Comparison of ENCODE assay signal across 36 cellular contexts in genomic region chr20:18909254-18909653, GRCh38.
"Had no signal": no experiment of that assay in that cellular context is flagged by ENCODE, and none has a peak within 500 bp of the region (broad histone marks: within the 10 kb centered on the region; RNA-seq: fewer than 3 reads in every experiment).

No MANE protein-coding gene starts in this region.

- H3K27ac Mint-ChIP-seq: activated CD4-positive, alpha-beta memory T cell treated with anti-CD3 and anti-CD28 coated beads, Interleukin-2, amount 10 ng/mL, durations not matched to agents 7 days and 5 days; activated CD4-positive, alpha-beta T cell treated with anti-CD3 and anti-CD28 coated beads for 36 hours; activated CD4-positive, alpha-beta T cell treated with anti-CD3 and anti-CD28 coated beads, Interleukin-2, amount 10 ng/mL, durations not matched to agents 7 days and 5 days; activated CD8-positive, alpha-beta memory T cell treated with anti-CD3 and anti-CD28 coated beads, Interleukin-2, amount 10 ng/mL, durations not matched to agents 7 days and 5 days; activated CD8-positive, alpha-beta T cell treated with anti-CD3 and anti-CD28 coated beads, Interleukin-2, amount 10 ng/mL, durations not matched to agents 7 days and 5 days; activated naive CD4-positive, alpha-beta T cell treated with anti-CD3 and anti-CD28 coated beads, Interleukin-2, amount 10 ng/mL, durations not matched to agents 7 days and 5 days; activated naive CD4-positive, alpha-beta T cell treated with anti-CD3 and anti-CD28 coated beads, Interleukin-2, amount 50 U/mL, for 24 hours; activated naive CD8-positive, alpha-beta T cell; activated naive CD8-positive, alpha-beta T cell treated with anti-CD3 and anti-CD28 coated beads, Interleukin-2, amount 10 ng/mL, durations not matched to agents 7 days and 5 days; activated naive CD8-positive, alpha-beta T cell treated with anti-CD3 and anti-CD28 coated beads, Interleukin-2, amount 50 U/mL, for 24 hours; activated T-cell treated with anti-CD3 and anti-CD28 coated beads, Interleukin-2, amount 50 U/mL, for 24 hours; activated T-helper 2 cell treated with anti-CD3 and anti-CD28 coated beads, Interferon-gamma antibody, Interleukin-2, Interleukin-4, amounts not matched to agents 10 μg/mL and 5 μg/mL and 100 μg/mL, durations not matched to agents 14 hours and 24 hours and 36 hours; brain; T-helper 1 cell treated with Interleukin-12 subunit alpha and Interleukin-12 subunit beta and Interleukin-4 antibody, amounts not matched to agents 30 μg/mL and 1 μg/mL, for 36 hours; T-helper 2 cell treated with Interferon-gamma antibody and Interleukin-4, amounts not matched to agents 5 μg/mL and 100 μg/mL, for 36 hours had no signal

- H3K4me1 Mint-ChIP-seq: activated CD4-positive, alpha-beta memory T cell treated with anti-CD3 and anti-CD28 coated beads, Interleukin-2, amount 10 ng/mL, durations not matched to agents 7 days and 5 days; activated CD4-positive, alpha-beta T cell treated with anti-CD3 and anti-CD28 coated beads for 36 hours; activated CD4-positive, alpha-beta T cell treated with anti-CD3 and anti-CD28 coated beads, Interleukin-2, amount 10 ng/mL, durations not matched to agents 7 days and 5 days; activated CD8-positive, alpha-beta memory T cell treated with anti-CD3 and anti-CD28 coated beads, Interleukin-2, amount 10 ng/mL, durations not matched to agents 7 days and 5 days; activated naive CD4-positive, alpha-beta T cell treated with anti-CD3 and anti-CD28 coated beads, Interleukin-2, amount 10 ng/mL, durations not matched to agents 7 days and 5 days; activated naive CD4-positive, alpha-beta T cell treated with anti-CD3 and anti-CD28 coated beads, Interleukin-2, amount 50 U/mL, for 24 hours; activated naive CD8-positive, alpha-beta T cell treated with anti-CD3 and anti-CD28 coated beads, Interleukin-2, amount 10 ng/mL, durations not matched to agents 7 days and 5 days; activated naive CD8-positive, alpha-beta T cell treated with anti-CD3 and anti-CD28 coated beads, Interleukin-2, amount 50 U/mL, for 24 hours; central memory CD8-positive, alpha-beta T cell had no signal

- H3K36me3 Mint-ChIP-seq: activated CD8-positive, alpha-beta memory T cell treated with anti-CD3 and anti-CD28 coated beads, Interleukin-2, amount 10 ng/mL, durations not matched to agents 7 days and 5 days; activated naive CD4-positive, alpha-beta T cell treated with anti-CD3 and anti-CD28 coated beads, Interleukin-2, amount 10 ng/mL, durations not matched to agents 7 days and 5 days; activated naive CD4-positive, alpha-beta T cell treated with anti-CD3 and anti-CD28 coated beads, Interleukin-2, amount 50 U/mL, for 24 hours; activated naive CD8-positive, alpha-beta T cell; activated naive CD8-positive, alpha-beta T cell treated with anti-CD3 and anti-CD28 coated beads, Interleukin-2, amount 10 ng/mL, durations not matched to agents 7 days and 5 days; brain had no signal

- DNase-seq: activated CD4-positive, alpha-beta memory T cell treated with anti-CD3 and anti-CD28 coated beads, Interleukin-2, amount 10 ng/mL, durations not matched to agents 7 days and 5 days; activated CD4-positive, alpha-beta T cell treated with anti-CD3 and anti-CD28 coated beads for 1 hour; activated CD4-positive, alpha-beta T cell treated with anti-CD3 and anti-CD28 coated beads for 36 hours; activated CD4-positive, alpha-beta T cell treated with anti-CD3 and anti-CD28 coated beads for 48 hours; activated CD4-positive, alpha-beta T cell treated with anti-CD3 and anti-CD28 coated beads, Interleukin-2, amount 10 ng/mL, durations not matched to agents 7 days and 5 days; activated CD4-positive, alpha-beta T cell treated with anti-CD3 and anti-CD28 coated beads, Interleukin-2, amount 50 U/mL, for 48 hours; activated CD4-positive, CD25-positive, alpha-beta regulatory T cell; activated CD8-positive, alpha-beta memory T cell treated with anti-CD3 and anti-CD28 coated beads for 24 hours; activated CD8-positive, alpha-beta memory T cell treated with anti-CD3 and anti-CD28 coated beads, Interleukin-2, amount 10 ng/mL, durations not matched to agents 7 days and 5 days; activated CD8-positive, alpha-beta memory T cell treated with anti-CD3 and anti-CD28 coated beads, Interleukin-2, amount 50 U/mL, for 48 hours; activated CD8-positive, alpha-beta T cell treated with anti-CD3 and anti-CD28 coated beads, Interleukin-2, amount 10 ng/mL, durations not matched to agents 7 days and 5 days; activated effector memory CD4-positive, alpha-beta T cell treated with Interleukin-2 at 50 U/mL for 16 hours; activated gamma-delta T cell; activated naive CD4-positive, alpha-beta T cell treated with anti-CD3 and anti-CD28 coated beads, Interleukin-2, amount 10 ng/mL, durations not matched to agents 7 days and 5 days; activated naive CD4-positive, alpha-beta T cell treated with Interleukin-2 at 50 U/mL for 16 hours; activated naive CD8-positive, alpha-beta T cell treated with anti-CD3 and anti-CD28 coated beads, Interleukin-2, amount 10 ng/mL, durations not matched to agents 7 days and 5 days; activated naive CD8-positive, alpha-beta T cell treated with anti-CD3 and anti-CD28 coated beads, Interleukin-2, amount 50 U/mL, for 24 hours; activated T-cell treated with anti-CD3 and anti-CD28 coated beads, Interleukin-2, amount 50 U/mL, for 24 hours; activated T-cell treated with anti-CD3 and anti-CD28 coated beads, Interleukin-2, amount 50 U/mL, for 48 hours; amygdala; anterior cingulate cortex; caudate nucleus; cerebellar nuclear complex; T-helper 2 cell; T-helper 9 cell had no signal

- H3K36me3 ChIP-seq: ascending aorta, cardiac muscle cell had no signal

- H3K27me3 ChIP-seq: ascending aorta, cardiac muscle cell had no signal

- H3K27ac ChIP-seq: ascending aorta, cardiac muscle cell, VCaP had no signal

- ATAC-seq: activated CD4-positive, alpha-beta T cell treated with anti-CD3 and anti-CD28 coated beads for 36 hours; activated CD4-positive, CD25-positive, alpha-beta regulatory T cell treated with anti-CD3 and anti-CD28 coated beads, Interleukin-2, amount 50 U/mL, for 24 hours; activated CD8-positive, alpha-beta memory T cell treated with anti-CD3 and anti-CD28 coated beads, Interleukin-2, amount 10 ng/mL, durations not matched to agents 7 days and 5 days; activated CD8-positive, alpha-beta T cell treated with anti-CD3 and anti-CD28 coated beads, Interleukin-2, amount 10 ng/mL, durations not matched to agents 7 days and 5 days; activated naive CD8-positive, alpha-beta T cell treated with anti-CD3 and anti-CD28 coated beads, Interleukin-2, amount 50 U/mL, for 24 hours had no signal

- H3K9me3 Mint-ChIP-seq: activated CD4-positive, alpha-beta memory T cell treated with anti-CD3 and anti-CD28 coated beads, Interleukin-2, amount 10 ng/mL, durations not matched to agents 7 days and 5 days; activated CD4-positive, alpha-beta T cell treated with anti-CD3 and anti-CD28 coated beads, Interleukin-2, amount 10 ng/mL, durations not matched to agents 7 days and 5 days; activated naive CD4-positive, alpha-beta T cell treated with anti-CD3 and anti-CD28 coated beads, Interleukin-2, amount 10 ng/mL, durations not matched to agents 7 days and 5 days; activated naive CD4-positive, alpha-beta T cell treated with anti-CD3 and anti-CD28 coated beads, Interleukin-2, amount 50 U/mL, for 24 hours; activated naive CD8-positive, alpha-beta T cell treated with anti-CD3 and anti-CD28 coated beads, Interleukin-2, amount 10 ng/mL, durations not matched to agents 7 days and 5 days; activated naive CD8-positive, alpha-beta T cell treated with anti-CD3 and anti-CD28 coated beads, Interleukin-2, amount 50 U/mL, for 24 hours; activated T-cell treated with anti-CD3 and anti-CD28 coated beads, Interleukin-2, amount 50 U/mL, for 24 hours; activated T-helper 2 cell treated with anti-CD3 and anti-CD28 coated beads, Interferon-gamma antibody, Interleukin-2, Interleukin-4, amounts not matched to agents 10 μg/mL and 5 μg/mL and 100 μg/mL, durations not matched to agents 14 hours and 24 hours and 36 hours; brain; central memory CD8-positive, alpha-beta T cell; T-helper 1 cell treated with Interleukin-12 subunit alpha and Interleukin-12 subunit beta and Interleukin-4 antibody, amounts not matched to agents 30 μg/mL and 1 μg/mL, for 36 hours; T-helper 2 cell treated with Interferon-gamma antibody and Interleukin-4, amounts not matched to agents 5 μg/mL and 100 μg/mL, for 36 hours had no signal

- H3K4me3 Mint-ChIP-seq: activated CD4-positive, alpha-beta memory T cell treated with anti-CD3 and anti-CD28 coated beads, Interleukin-2, amount 10 ng/mL, durations not matched to agents 7 days and 5 days; activated CD4-positive, alpha-beta T cell treated with anti-CD3 and anti-CD28 coated beads for 36 hours; activated CD4-positive, alpha-beta T cell treated with anti-CD3 and anti-CD28 coated beads, Interleukin-2, amount 10 ng/mL, durations not matched to agents 7 days and 5 days; activated CD8-positive, alpha-beta memory T cell treated with anti-CD3 and anti-CD28 coated beads, Interleukin-2, amount 10 ng/mL, durations not matched to agents 7 days and 5 days; activated CD8-positive, alpha-beta T cell treated with anti-CD3 and anti-CD28 coated beads, Interleukin-2, amount 10 ng/mL, durations not matched to agents 7 days and 5 days; activated naive CD4-positive, alpha-beta T cell treated with anti-CD3 and anti-CD28 coated beads, Interleukin-2, amount 10 ng/mL, durations not matched to agents 7 days and 5 days; activated naive CD4-positive, alpha-beta T cell treated with anti-CD3 and anti-CD28 coated beads, Interleukin-2, amount 50 U/mL, for 24 hours; activated naive CD8-positive, alpha-beta T cell; activated naive CD8-positive, alpha-beta T cell treated with anti-CD3 and anti-CD28 coated beads, Interleukin-2, amount 10 ng/mL, durations not matched to agents 7 days and 5 days; activated naive CD8-positive, alpha-beta T cell treated with anti-CD3 and anti-CD28 coated beads, Interleukin-2, amount 50 U/mL, for 24 hours; activated T-cell treated with anti-CD3 and anti-CD28 coated beads, Interleukin-2, amount 50 U/mL, for 24 hours; brain; central memory CD8-positive, alpha-beta T cell; T-helper 1 cell treated with Interleukin-12 subunit alpha and Interleukin-12 subunit beta and Interleukin-4 antibody, amounts not matched to agents 30 μg/mL and 1 μg/mL, for 36 hours; T-helper 2 cell treated with Interferon-gamma antibody and Interleukin-4, amounts not matched to agents 5 μg/mL and 100 μg/mL, for 36 hours had no signal

- H3K4me3 ChIP-seq: ascending aorta, cardiac muscle cell had no signal

- H3K4me1 ChIP-seq: ascending aorta had no signal

- H3K9me3 ChIP-seq: ascending aorta had no signal
